ENCODE assay signal across 14 cellular contexts in genomic region chr20:33373735-33374605, GRCh38. TPM values are rescaled to one million over a fixed set of nuclear protein-coding genes. Genes with fewer than 3 reads are reported as not detected.
A peak's percentile ranks its signal among the peaks of the same experiment; 100 is the strongest.
DNase-seq lines count a peak whose midpoint lies in the region; ATAC-seq, FAIRE-seq and TF ChIP-seq lines count a peak whose summit lies in the region.
"Had no signal": no experiment of that assay in that cellular context is flagged by ENCODE, and none has a peak within 500 bp of the region (broad histone marks: within the 10 kb centered on the region; RNA-seq: fewer than 3 reads in every experiment).

No MANE protein-coding gene starts in this region.

- no peak overlapping the region for H3K9ac ChIP-seq in parathyroid adenoma

- DNase-seq in EL: peak; percentile 74
- peak; percentile 86 for DNase-seq in NCI-H69 (lab: John Stamatoyannopoulos, UW)
- DNase-seq in dedifferentiated amniotic fluid mesenchymal stem cell (ENCODE audit: extremely low spot score): peak; percentile 49
- no peak for DNase-seq in anterior cingulate cortex (lab: John Stamatoyannopoulos, UW)
- no peak for DNase-seq in tibial nerve (ENCODE audit: low spot score in 2 of 2)
- no peak for DNase-seq in GM19239 (ENCODE audit: insufficient read length, low spot score)
- DNase-seq: aorta, Kasumi-1, left cardiac atrium, uterus had no signal

- H3K36me3 ChIP-seq in parathyroid adenoma (ENCODE audit: control insufficient read depth, insufficient read depth, low read length): no peaks in the 10 kb centered on the region
- H3K36me3 ChIP-seq in tibial nerve: peaks cover 0 to 98% (median 0%) of the 10 kb centered on the region in 3 donors
- H3K36me3 ChIP-seq: uterus had no signal

- WGBS in tibial nerve, 2 donors: 94% methylated on average over 4 of the region's 4 CpGs

- ATAC-seq in GM18868 (IDR thresholded peaks at IDR 0.05; ENCODE audit: unreplicated experiment): no peak
- ATAC-seq: GM12878, left cardiac atrium had no signal

- peaks cover 15% of the 10 kb centered on the region for H3K4me1 ChIP-seq in parathyroid adenoma
- H3K4me1 ChIP-seq in tibial nerve: no peaks in the 10 kb centered on the region
- H3K4me1 ChIP-seq: uterus had no signal

- H3K27ac ChIP-seq in parathyroid adenoma: peak overlapping the region; percentile 33
- H3K27ac ChIP-seq in tibial nerve: no peak overlapping the region
- H3K27ac ChIP-seq: uterus had no signal

- peak overlapping the region; percentile 17 for H3K4me2 ChIP-seq in parathyroid adenoma (ENCODE audit: low read length)

- TF ChIP-seq EP300 in tibial nerve (IDR thresholded peaks at IDR 0.05): no peak

- H3K9me3 ChIP-seq in parathyroid adenoma (ENCODE audit: control insufficient read depth, low read length) (no peaks in the 10 kb centered on the region), tibial nerve (no peaks in the 10 kb centered on the region)
- H3K9me3 ChIP-seq: uterus had no signal

- no peak overlapping the region for H2AFZ ChIP-seq in parathyroid adenoma

- FAIRE-seq in GM19239 (lab: Jason Lieb, UNC): no peak
- FAIRE-seq: GM12878, H1 had no signal

- no peak for TF ChIP-seq POLR2A in tibial nerve (IDR thresholded peaks at IDR 0.05)

- no peaks in the 10 kb centered on the region for H3K79me2 ChIP-seq in parathyroid adenoma

- no peak for TF ChIP-seq CTCF in parathyroid adenoma (IDR thresholded peaks at IDR 0.05)
- no peak for TF ChIP-seq CTCF in tibial nerve (IDR thresholded peaks at IDR 0.05)

- no peaks in the 10 kb centered on the region for H3K27me3 ChIP-seq in parathyroid adenoma (ENCODE audit: control insufficient read depth, insufficient read depth, low read length)
- H3K27me3 ChIP-seq in tibial nerve: no peaks in the 10 kb centered on the region
- H3K27me3 ChIP-seq: uterus had no signal

- H3K4me3 ChIP-seq in parathyroid adenoma (ENCODE audit: low read depth, low read length) (no peak overlapping the region), tibial nerve (no peak overlapping the region)
- H3K4me3 ChIP-seq: GM12878, uterus had no signal

RNA-seq across cellular contexts. Expression of gene CDK5RAP1, which starts 27.3 kb away (rescaled TPM):
- 10 to 100 TPM; 29.5 to 36.7 (median 32.7) TPM for total RNA-seq in tibial nerve

Comparison
In these comparisons a context has a peak if more than half of its experiments do, and no peak if none do; other contexts are left out.
1. DNase-seq: peak in EL (single experiment), NCI-H69 (single experiment) and dedifferentiated amniotic fluid mesenchymal stem cell (single experiment); none in anterior cingulate cortex (0 of 58), tibial nerve (0 of 2) and GM19239 (single experiment).